Comparison of ENCODE assay signal across 1 cellular context in genomic region chr4:122100508-122100907, GRCh38.
TF ChIP-seq lines count a peak whose summit lies in the region.

No MANE protein-coding gene starts in this region.

TF ChIP-seq in H1, 55 proteins besides CTCF, POLR2A, EP300 and RAD21:
- TF ChIP-seq TEAD4 (IDR thresholded peaks at IDR 0.05; ENCODE audit: low read depth, low read length): peak; percentile 42; the same call in 1 of the 2 replicates
- TF ChIP-seq SP1 (IDR thresholded peaks at IDR 0.05; ENCODE audit: low read depth, low read length): peak; percentile 20; the same call in 1 of the 2 replicates
- no peak for TF ChIP-seq SIX5 (IDR thresholded peaks at IDR 0.05; ENCODE audit: low read depth, low read length)
- TF ChIP-seq POLR2AphosphoS5 (IDR thresholded peaks at IDR 0.05; ENCODE audit: low read depth, low read length): no peak
- no peak for TF ChIP-seq BRCA1 (IDR thresholded peaks at IDR 0.05; ENCODE audit: low read depth, low read length)
- no peak for TF ChIP-seq KDM1A (IDR thresholded peaks at IDR 0.05; ENCODE audit: borderline replicate concordance, low read length)
- no peak for TF ChIP-seq CTBP2 (IDR thresholded peaks at IDR 0.05; ENCODE audit: borderline replicate concordance, insufficient read depth, insufficient read length, low read length)
- TF ChIP-seq NRF1 (IDR thresholded peaks at IDR 0.05; ENCODE audit: low read depth, low read length): no peak
- no peak for TF ChIP-seq TBP (IDR thresholded peaks at IDR 0.05; ENCODE audit: low read depth, low read length)
- TF ChIP-seq RBBP5 (IDR thresholded peaks at IDR 0.05; ENCODE audit: borderline replicate concordance, low read depth, low read length): no peak
- TF ChIP-seq, protein P1, sequence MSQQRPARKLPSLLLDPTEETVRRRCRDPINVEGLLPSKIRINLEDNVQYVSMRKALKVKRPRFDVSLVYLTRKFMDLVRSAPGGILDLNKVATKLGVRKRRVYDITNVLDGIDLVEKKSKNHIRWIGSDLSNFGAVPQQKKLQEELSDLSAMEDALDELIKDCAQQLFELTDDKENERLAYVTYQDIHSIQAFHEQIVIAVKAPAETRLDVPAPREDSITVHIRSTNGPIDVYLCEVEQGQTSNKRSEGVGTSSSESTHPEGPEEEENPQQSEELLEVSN (IDR thresholded peaks at IDR 0.05): no peak
- TF ChIP-seq TAF1 (IDR thresholded peaks at IDR 0.05; ENCODE audit: low read depth, low read length): no peak
- TF ChIP-seq CREB1 (IDR thresholded peaks at IDR 0.05): no peak
- TF ChIP-seq SIN3A (conservative IDR thresholded peaks at IDR 0.05 in 1 of 2, IDR thresholded peaks at IDR 0.05 in 1 of 2; ENCODE audit: low read depth in 1 of 2, low read length in 2 of 2): no peak
- no peak for TF ChIP-seq CBX8 (IDR thresholded peaks at IDR 0.05; ENCODE audit: borderline replicate concordance, low read depth, low read length)
- TF ChIP-seq USF2 (IDR thresholded peaks at IDR 0.05; ENCODE audit: low read length): no peak
- no peak for TF ChIP-seq POU5F1 (IDR thresholded peaks at IDR 0.05; ENCODE audit: low read depth, low read length)
- no peak for TF ChIP-seq SP2 (IDR thresholded peaks at IDR 0.05; ENCODE audit: low read length)
- no peak for TF ChIP-seq RXRA (IDR thresholded peaks at IDR 0.05; ENCODE audit: insufficient read depth, low read depth, low read length)
- TF ChIP-seq BACH1 (IDR thresholded peaks at IDR 0.05; ENCODE audit: low read length): no peak
- no peak for TF ChIP-seq EZH2 (IDR thresholded peaks at IDR 0.05; ENCODE audit: low read depth, low read length, severe bottlenecking)
- TF ChIP-seq ASH2L (IDR thresholded peaks at IDR 0.05; ENCODE audit: low read length): no peak
- no peak for TF ChIP-seq TCF12 (IDR thresholded peaks at IDR 0.05; ENCODE audit: low read depth, low read length)
- TF ChIP-seq RNF2 (IDR thresholded peaks at IDR 0.05; ENCODE audit: borderline replicate concordance, low read depth, low read length, missing control alignments, poor library complexity, severe bottlenecking): no peak
- TF ChIP-seq JUN (IDR thresholded peaks at IDR 0.05; ENCODE audit: low read depth, low read length): no peak
- TF ChIP-seq NANOG (IDR thresholded peaks at IDR 0.05; ENCODE audit: insufficient read depth, low read depth, low read length, poor library complexity, severe bottlenecking): peak; percentile 68
- TF ChIP-seq YY1 (IDR thresholded peaks at IDR 0.05; ENCODE audit: low read depth, low read length): no peak
- TF ChIP-seq HDAC2 (IDR thresholded peaks at IDR 0.05; ENCODE audit: borderline replicate concordance in 1 of 2, low read depth in 2 of 2, low read length in 2 of 2): peak; percentile 81 to 83; a peak in 2 of 4 replicates
- TF ChIP-seq CHD2 (IDR thresholded peaks at IDR 0.05; ENCODE audit: low read length): no peak
- TF ChIP-seq, protein P2, sequence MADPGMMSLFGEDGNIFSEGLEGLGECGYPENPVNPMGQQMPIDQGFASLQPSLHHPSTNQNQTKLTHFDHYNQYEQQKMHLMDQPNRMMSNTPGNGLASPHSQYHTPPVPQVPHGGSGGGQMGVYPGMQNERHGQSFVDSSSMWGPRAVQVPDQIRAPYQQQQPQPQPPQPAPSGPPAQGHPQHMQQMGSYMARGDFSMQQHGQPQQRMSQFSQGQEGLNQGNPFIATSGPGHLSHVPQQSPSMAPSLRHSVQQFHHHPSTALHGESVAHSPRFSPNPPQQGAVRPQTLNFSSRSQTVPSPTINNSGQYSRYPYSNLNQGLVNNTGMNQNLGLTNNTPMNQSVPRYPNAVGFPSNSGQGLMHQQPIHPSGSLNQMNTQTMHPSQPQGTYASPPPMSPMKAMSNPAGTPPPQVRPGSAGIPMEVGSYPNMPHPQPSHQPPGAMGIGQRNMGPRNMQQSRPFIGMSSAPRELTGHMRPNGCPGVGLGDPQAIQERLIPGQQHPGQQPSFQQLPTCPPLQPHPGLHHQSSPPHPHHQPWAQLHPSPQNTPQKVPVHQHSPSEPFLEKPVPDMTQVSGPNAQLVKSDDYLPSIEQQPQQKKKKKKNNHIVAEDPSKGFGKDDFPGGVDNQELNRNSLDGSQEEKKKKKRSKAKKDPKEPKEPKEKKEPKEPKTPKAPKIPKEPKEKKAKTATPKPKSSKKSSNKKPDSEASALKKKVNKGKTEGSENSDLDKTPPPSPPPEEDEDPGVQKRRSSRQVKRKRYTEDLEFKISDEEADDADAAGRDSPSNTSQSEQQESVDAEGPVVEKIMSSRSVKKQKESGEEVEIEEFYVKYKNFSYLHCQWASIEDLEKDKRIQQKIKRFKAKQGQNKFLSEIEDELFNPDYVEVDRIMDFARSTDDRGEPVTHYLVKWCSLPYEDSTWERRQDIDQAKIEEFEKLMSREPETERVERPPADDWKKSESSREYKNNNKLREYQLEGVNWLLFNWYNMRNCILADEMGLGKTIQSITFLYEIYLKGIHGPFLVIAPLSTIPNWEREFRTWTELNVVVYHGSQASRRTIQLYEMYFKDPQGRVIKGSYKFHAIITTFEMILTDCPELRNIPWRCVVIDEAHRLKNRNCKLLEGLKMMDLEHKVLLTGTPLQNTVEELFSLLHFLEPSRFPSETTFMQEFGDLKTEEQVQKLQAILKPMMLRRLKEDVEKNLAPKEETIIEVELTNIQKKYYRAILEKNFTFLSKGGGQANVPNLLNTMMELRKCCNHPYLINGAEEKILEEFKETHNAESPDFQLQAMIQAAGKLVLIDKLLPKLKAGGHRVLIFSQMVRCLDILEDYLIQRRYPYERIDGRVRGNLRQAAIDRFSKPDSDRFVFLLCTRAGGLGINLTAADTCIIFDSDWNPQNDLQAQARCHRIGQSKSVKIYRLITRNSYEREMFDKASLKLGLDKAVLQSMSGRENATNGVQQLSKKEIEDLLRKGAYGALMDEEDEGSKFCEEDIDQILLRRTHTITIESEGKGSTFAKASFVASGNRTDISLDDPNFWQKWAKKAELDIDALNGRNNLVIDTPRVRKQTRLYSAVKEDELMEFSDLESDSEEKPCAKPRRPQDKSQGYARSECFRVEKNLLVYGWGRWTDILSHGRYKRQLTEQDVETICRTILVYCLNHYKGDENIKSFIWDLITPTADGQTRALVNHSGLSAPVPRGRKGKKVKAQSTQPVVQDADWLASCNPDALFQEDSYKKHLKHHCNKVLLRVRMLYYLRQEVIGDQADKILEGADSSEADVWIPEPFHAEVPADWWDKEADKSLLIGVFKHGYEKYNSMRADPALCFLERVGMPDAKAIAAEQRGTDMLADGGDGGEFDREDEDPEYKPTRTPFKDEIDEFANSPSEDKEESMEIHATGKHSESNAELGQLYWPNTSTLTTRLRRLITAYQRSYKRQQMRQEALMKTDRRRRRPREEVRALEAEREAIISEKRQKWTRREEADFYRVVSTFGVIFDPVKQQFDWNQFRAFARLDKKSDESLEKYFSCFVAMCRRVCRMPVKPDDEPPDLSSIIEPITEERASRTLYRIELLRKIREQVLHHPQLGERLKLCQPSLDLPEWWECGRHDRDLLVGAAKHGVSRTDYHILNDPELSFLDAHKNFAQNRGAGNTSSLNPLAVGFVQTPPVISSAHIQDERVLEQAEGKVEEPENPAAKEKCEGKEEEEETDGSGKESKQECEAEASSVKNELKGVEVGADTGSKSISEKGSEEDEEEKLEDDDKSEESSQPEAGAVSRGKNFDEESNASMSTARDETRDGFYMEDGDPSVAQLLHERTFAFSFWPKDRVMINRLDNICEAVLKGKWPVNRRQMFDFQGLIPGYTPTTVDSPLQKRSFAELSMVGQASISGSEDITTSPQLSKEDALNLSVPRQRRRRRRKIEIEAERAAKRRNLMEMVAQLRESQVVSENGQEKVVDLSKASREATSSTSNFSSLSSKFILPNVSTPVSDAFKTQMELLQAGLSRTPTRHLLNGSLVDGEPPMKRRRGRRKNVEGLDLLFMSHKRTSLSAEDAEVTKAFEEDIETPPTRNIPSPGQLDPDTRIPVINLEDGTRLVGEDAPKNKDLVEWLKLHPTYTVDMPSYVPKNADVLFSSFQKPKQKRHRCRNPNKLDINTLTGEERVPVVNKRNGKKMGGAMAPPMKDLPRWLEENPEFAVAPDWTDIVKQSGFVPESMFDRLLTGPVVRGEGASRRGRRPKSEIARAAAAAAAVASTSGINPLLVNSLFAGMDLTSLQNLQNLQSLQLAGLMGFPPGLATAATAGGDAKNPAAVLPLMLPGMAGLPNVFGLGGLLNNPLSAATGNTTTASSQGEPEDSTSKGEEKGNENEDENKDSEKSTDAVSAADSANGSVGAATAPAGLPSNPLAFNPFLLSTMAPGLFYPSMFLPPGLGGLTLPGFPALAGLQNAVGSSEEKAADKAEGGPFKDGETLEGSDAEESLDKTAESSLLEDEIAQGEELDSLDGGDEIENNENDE (IDR thresholded peaks at IDR 0.05; ENCODE audit: insufficient replicate concordance, low read length): peak; percentile 71
- peak; percentile 83 for TF ChIP-seq CEBPB (IDR thresholded peaks at IDR 0.05; ENCODE audit: low read depth, low read length)
- no peak for TF ChIP-seq CBX5 (IDR thresholded peaks at IDR 0.05; ENCODE audit: low read depth, low read length)
- TF ChIP-seq PHF8 (conservative IDR thresholded peaks at IDR 0.05; ENCODE audit: low read depth, low read length): no peak
- TF ChIP-seq BCL11A (IDR thresholded peaks at IDR 0.05; ENCODE audit: low read depth in 2 of 2, low read length in 2 of 2): peak; percentile 40 to 70
- TF ChIP-seq SUZ12 (IDR thresholded peaks at IDR 0.05; ENCODE audit: low read length): no peak
